ENCODE assay signal across 8 cellular contexts in the genomic region with DNA sequence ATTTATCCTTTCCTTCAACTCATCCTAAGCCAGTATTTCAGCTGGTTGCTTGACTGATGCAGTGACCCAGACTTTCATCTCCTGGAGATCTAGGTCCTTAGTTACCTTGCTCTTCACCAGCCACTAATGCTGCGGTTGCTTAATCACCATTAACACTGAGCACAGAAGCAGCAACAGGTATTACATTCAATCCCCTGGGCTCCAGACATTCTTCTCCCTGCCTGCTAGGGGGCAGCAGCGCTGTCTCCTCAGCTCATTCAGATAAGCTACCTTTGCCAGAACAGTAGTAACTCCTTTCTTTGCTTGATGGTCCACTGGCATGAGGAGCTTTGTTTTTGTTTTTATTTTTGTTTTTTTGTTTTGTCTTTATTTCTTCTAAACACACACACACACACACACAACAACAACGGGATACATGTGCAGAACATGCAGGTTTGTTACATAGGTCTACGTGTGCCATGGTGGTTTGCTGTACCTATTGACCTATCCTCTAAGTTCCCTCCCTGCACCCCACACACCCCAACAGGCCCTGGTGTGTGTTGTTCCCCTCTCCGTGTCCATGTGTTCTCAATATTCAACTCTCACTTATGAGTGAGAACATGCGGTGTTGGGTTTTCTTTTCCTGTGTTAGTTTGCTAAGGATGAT.
DNase-seq lines count a peak whose midpoint lies in the region; ATAC-seq, FAIRE-seq and TF ChIP-seq lines count a peak whose summit lies in the region.

No MANE protein-coding gene starts in this region.

- no peak overlapping the region for H4K8ac ChIP-seq in H9 (replicated peaks; ENCODE audit: insufficient read length, low read depth, low read length)

- no peak overlapping the region for H3K14ac ChIP-seq in H9 (ENCODE audit: insufficient read depth, low read length)

- no peak overlapping the region for H3K4me3 ChIP-seq in aorta (ENCODE audit: low read length in 2 of 2)
- H3K4me3 ChIP-seq in CD4-positive, alpha-beta memory T cell (ENCODE audit: low read length in 2 of 2), result no peak overlapping the region
- no peak overlapping the region for H3K4me3 ChIP-seq in small intestine (ENCODE audit: low read depth in 1 of 2, low read length in 2 of 2)

- H2BK12ac ChIP-seq in H9 (ENCODE audit: insufficient read length, low read depth, low read length), result no peak overlapping the region

- H3K36me3 Mint-ChIP-seq in H9 (ENCODE audit: insufficient read depth in 1 of 3, low read depth in 3 of 3), result peaks cover 7 to 36% (median 21%) of the 10 kb centered on the region in 3 experiments
- no peaks in the 10 kb centered on the region for H3K36me3 Mint-ChIP-seq in CD4-positive, alpha-beta memory T cell

- peaks cover 25 to 35% of the 10 kb centered on the region in 2 experiments for H3K9me3 Mint-ChIP-seq in H9
- peaks cover 2 to 17% (median 11%) of the 10 kb centered on the region in 8 donors for H3K9me3 Mint-ChIP-seq in CD4-positive, alpha-beta memory T cell

- no peak overlapping the region for H3K23ac ChIP-seq in H9 (ENCODE audit: insufficient read length, low read depth, low read length)

- H4K5ac ChIP-seq in H9 (ENCODE audit: insufficient read length, low read depth, low read length), result no peak overlapping the region

- no peaks in the 10 kb centered on the region for H3K23me2 ChIP-seq in H9 (ENCODE audit: insufficient read length, low read depth, low read length, poor library complexity, severe bottlenecking)

- no peaks in the 10 kb centered on the region for H3K4me1 ChIP-seq in H9 (ENCODE audit: insufficient read depth, low read length)
- no peaks in the 10 kb centered on the region for H3K4me1 ChIP-seq in aorta (ENCODE audit: control insufficient read depth in 1 of 2, insufficient read depth in 2 of 2, low read length in 2 of 2)
- no peaks in the 10 kb centered on the region for H3K4me1 ChIP-seq in CD4-positive, alpha-beta memory T cell (ENCODE audit: insufficient read depth, low read length)
- no peaks in the 10 kb centered on the region for H3K4me1 ChIP-seq in small intestine (ENCODE audit: control insufficient read depth in 2 of 2, insufficient read depth in 1 of 2, low read depth in 1 of 2, low read length in 1 of 2)

- no peak overlapping the region for H2BK5ac ChIP-seq in H9 (ENCODE audit: insufficient read length, low read length)

- no peak overlapping the region for H3K4ac ChIP-seq in H9 (ENCODE audit: low read depth, low read length)

- no peak overlapping the region for H2AFZ ChIP-seq in H9 (ENCODE audit: low read length)

- H3K27ac Mint-ChIP-seq in H9, result no peak overlapping the region
- H3K27ac Mint-ChIP-seq in CD4-positive, alpha-beta memory T cell, result no peak overlapping the region

- no peaks in the 10 kb centered on the region for H3K4me1 Mint-ChIP-seq in H9
- no peaks in the 10 kb centered on the region for H3K4me1 Mint-ChIP-seq in CD4-positive, alpha-beta memory T cell

- H2BK20ac ChIP-seq in H9 (ENCODE audit: low read depth, low read length, poor library complexity, severe bottlenecking), result no peak overlapping the region

- no peak overlapping the region for H3K4me3 Mint-ChIP-seq in H9
- H3K4me3 Mint-ChIP-seq in CD4-positive, alpha-beta memory T cell, result no peak overlapping the region

- H3K9ac ChIP-seq in H9 (ENCODE audit: extremely low read depth, insufficient read length, low read length), result no peak overlapping the region

- peak; percentile 87 for TF ChIP-seq CTCF in H9 (conservative IDR thresholded peaks at IDR 0.05)

- H3K27ac ChIP-seq in H9 (ENCODE audit: insufficient read length, low read depth, low read length), result no peak overlapping the region
- no peak overlapping the region for H3K27ac ChIP-seq in aorta (ENCODE audit: low read depth in 1 of 2, low read length in 2 of 2)
- H3K27ac ChIP-seq in CD4-positive, alpha-beta memory T cell (ENCODE audit: low read depth, low read length), result no peak overlapping the region
- no peak overlapping the region for H3K27ac ChIP-seq in small intestine (ENCODE audit: low read depth in 1 of 2, low read length in 1 of 2)

- H3K18ac ChIP-seq in H9 (ENCODE audit: insufficient read length, low read depth, low read length), result no peak overlapping the region

- no peak for FAIRE-seq in small intestine (lab: Jason Lieb, UNC)

- H3K27me3 ChIP-seq in H9 (ENCODE audit: insufficient read depth, low read length) (no peaks in the 10 kb centered on the region), aorta (ENCODE audit: control insufficient read depth in 1 of 2, insufficient read depth in 2 of 2, low read length in 1 of 2) (no peaks in the 10 kb centered on the region), small intestine (ENCODE audit: control insufficient read depth in 2 of 2, insufficient read depth in 2 of 2, low read length in 2 of 2) (no peaks in the 10 kb centered on the region)
- H3K27me3 ChIP-seq in CD4-positive, alpha-beta memory T cell (ENCODE audit: insufficient read depth, low read length), result no peaks in the 10 kb centered on the region

- WGBS in H9 (ENCODE audit: extremely low coverage, insufficient read length, low lambda C conversion rate), result no CpG with 5 or more reads among the region's 6 CpGs
- WGBS in aorta, 2 donors, result 83 to 86% methylated on average over 6 of the region's 6 CpGs
- 74 to 78% (median 77%) methylated on average over 6 of the region's 6 CpGs for WGBS in small intestine, 3 donors

- DNase-seq in Ammon's horn (ENCODE audit: low spot score) (peak; percentile 29), H9 (peak; percentile 71), OCI-M1 (lab: John Stamatoyannopoulos, UW) (peak; percentile 57), glomerular visceral epithelial cell (ENCODE audit: extremely low spot score) (peak; percentile 16), aorta (no peak), NCI-H1105 treated with DMSO at 0.1 percent for 48 hours (lab: John Stamatoyannopoulos, UW) (no peak), small intestine (no peak)
- no peak for DNase-seq in CD4-positive, alpha-beta memory T cell

- POLR2A ChIA-PET in CD4-positive, alpha-beta memory T cell (lab: Charles Lee; ENCODE audit: partially characterized antibody), result no interaction called here

- no peaks in the 10 kb centered on the region for H4K20me1 ChIP-seq in H9 (ENCODE audit: control insufficient read depth, insufficient read depth, insufficient read length)

- no peaks in the 10 kb centered on the region for H3K79me2 ChIP-seq in H9 (ENCODE audit: insufficient read depth, low read length)

- H4K91ac ChIP-seq in H9 (ENCODE audit: insufficient read length, low read depth, low read length), result no peak overlapping the region

- intact Hi-C loops in aorta (cut with DNase I), result no loop called here
- intact Hi-C loops in CD4-positive, alpha-beta memory T cell (cut with micrococcal nuclease), result no loop called here

- CTCF ChIA-PET in CD4-positive, alpha-beta memory T cell (lab: Charles Lee; ENCODE audit: partially characterized antibody), result interaction anchor here (0.9 kb wide), 1 partner anchor 14 kb away, joined by 3 read pairs; no protein-coding TSS in a partner anchor

- H2AK5ac ChIP-seq in H9 (ENCODE audit: insufficient read length, low read length), result no peak overlapping the region

- no peak overlapping the region for H3K4me2 ChIP-seq in H9 (ENCODE audit: insufficient read depth, insufficient read length, low read length)

- H3K79me1 ChIP-seq in H9 (ENCODE audit: insufficient read depth, low read depth, low read length, poor library complexity, severe bottlenecking), result no peaks in the 10 kb centered on the region

- H3T11ph ChIP-seq in H9 (ENCODE audit: low read length), result no peak overlapping the region

- no peak for ATAC-seq in aorta (ENCODE audit: low FRiP score)

- no peak overlapping the region for H2BK120ac ChIP-seq in H9 (ENCODE audit: low read depth, low read length, poor library complexity, severe bottlenecking)

- no peak overlapping the region for H2BK15ac ChIP-seq in H9 (ENCODE audit: low read depth, low read length)

- no peaks in the 10 kb centered on the region for H3K27me3 Mint-ChIP-seq in H9 (ENCODE audit: low read depth)
- H3K27me3 Mint-ChIP-seq in CD4-positive, alpha-beta memory T cell, result no peaks in the 10 kb centered on the region

- H3K36me3 ChIP-seq in aorta (ENCODE audit: control insufficient read depth in 1 of 2, insufficient read depth in 2 of 2, low read length in 1 of 2) (no peaks in the 10 kb centered on the region), small intestine (ENCODE audit: control insufficient read depth in 2 of 2, insufficient read depth in 2 of 2, low read length in 2 of 2) (no peaks in the 10 kb centered on the region)
- H3K36me3 ChIP-seq in CD4-positive, alpha-beta memory T cell (ENCODE audit: insufficient read depth, low read length), result no peaks in the 10 kb centered on the region

- H3K9me3 ChIP-seq in H9 (ENCODE audit: control insufficient read depth, low read depth, low read length) (no peaks in the 10 kb centered on the region), aorta (ENCODE audit: control insufficient read depth, low read length) (peaks cover 2% of the 10 kb centered on the region), small intestine (ENCODE audit: control insufficient read depth, low read depth) (peaks cover 2% of the 10 kb centered on the region)
- H3K9me3 ChIP-seq in CD4-positive, alpha-beta memory T cell (ENCODE audit: control insufficient read depth in 1 of 2, low read length in 2 of 2), result no peaks in the 10 kb centered on the region

- H3K56ac ChIP-seq in H9 (ENCODE audit: insufficient read length, low read depth, low read length), result no peak overlapping the region

Comparison
In these comparisons a context has a peak if more than half of its experiments do, and no peak if none do; other contexts are left out.
1. DNase-seq: peak in Ammon's horn (single experiment), H9 (single experiment), OCI-M1 (single experiment) and glomerular visceral epithelial cell (single experiment); none in aorta (0 of 2), CD4-positive, alpha-beta memory T cell (0 of 5), NCI-H1105 treated with DMSO at 0.1 percent for 48 hours (single experiment) and small intestine (single experiment).